ENCODE assay signal across 12 cellular contexts in genomic region chr3:170867552-170867951, GRCh38. TPM values are rescaled to one million over a fixed set of nuclear protein-coding genes. Genes with fewer than 3 reads are reported as not detected.
DNase-seq lines count a peak whose midpoint lies in the region; ATAC-seq and TF ChIP-seq lines count a peak whose summit lies in the region.
"Had no signal": no experiment of that assay in that cellular context is flagged by ENCODE, and none has a peak within 500 bp of the region (broad histone marks: within the 10 kb centered on the region; RNA-seq: fewer than 3 reads in every experiment).

No MANE protein-coding gene starts in this region.

- peaks cover 37% of the 10 kb centered on the region for H3K36me3 ChIP-seq in BLaER1

- H3K4me3 Mint-ChIP-seq in HFFc6 (peak overlapping the region; percentile 99), memory B cell (peak overlapping the region; percentile 56)
- peak overlapping the region; percentile 96 for H3K4me3 Mint-ChIP-seq in activated naive CD8-positive, alpha-beta T cell treated with anti-CD3 and anti-CD28 coated beads, Interleukin-2, amount 50 U/mL, for 24 hours

- H4K20me1 ChIP-seq in BLaER1: peaks cover 42% of the 10 kb centered on the region

- H3K36me3 Mint-ChIP-seq in HFFc6 (ENCODE audit: low read depth) (peaks cover 34% of the 10 kb centered on the region), memory B cell (peaks cover 17% of the 10 kb centered on the region)
- peaks cover 49% of the 10 kb centered on the region for H3K36me3 Mint-ChIP-seq in activated naive CD8-positive, alpha-beta T cell treated with anti-CD3 and anti-CD28 coated beads, Interleukin-2, amount 50 U/mL, for 24 hours (ENCODE audit: low read depth)

- no peak for DNase-seq in HFFc6
- no peak for DNase-seq in activated naive CD8-positive, alpha-beta T cell treated with anti-CD3 and anti-CD28 coated beads, Interleukin-2, amount 50 U/mL, for 24 hours
- no peak for DNase-seq in memory B cell (ENCODE audit: low spot score in 2 of 2)
- no peak for DNase-seq in NCI-H345 (lab: John Stamatoyannopoulos, UW)
- DNase-seq in NCI-H82 treated with DMSO at 0.1 percent for 48 hours (lab: John Stamatoyannopoulos, UW; ENCODE audit: unreplicated experiment): no peak
- DNase-seq in foreskin melanocyte: no peak
- DNase-seq: dermis blood vessel endothelial cell; lower lobe of right lung; stimulated activated CD4-positive, alpha-beta T cell treated with anti-CD3 and anti-CD28 coated beads, Interleukin-1b, Interleukin-23, amount 100 ng/mL, for 48 hours; transverse colon had no signal

- H3K4me1 ChIP-seq in BLaER1: peaks cover 31% of the 10 kb centered on the region

- peak overlapping the region; percentile 92 for H3K4me2 ChIP-seq in BLaER1

- H3K4me3 ChIP-seq in BLaER1: peak overlapping the region; percentile 83
- H3K4me3 ChIP-seq: transverse colon had no signal

- peaks cover 7% of the 10 kb centered on the region for H3K27me3 Mint-ChIP-seq in HFFc6 (ENCODE audit: insufficient read depth)
- no peaks in the 10 kb centered on the region for H3K27me3 Mint-ChIP-seq in activated naive CD8-positive, alpha-beta T cell treated with anti-CD3 and anti-CD28 coated beads, Interleukin-2, amount 50 U/mL, for 24 hours
- no peaks in the 10 kb centered on the region for H3K27me3 Mint-ChIP-seq in memory B cell

- H3K9ac ChIP-seq in BLaER1: peak overlapping the region; percentile 4

- ATAC-seq in activated naive CD8-positive, alpha-beta T cell treated with anti-CD3 and anti-CD28 coated beads, Interleukin-2, amount 50 U/mL, for 24 hours: no peak
- ATAC-seq in memory B cell (ENCODE audit: low read depth) (no peak), GM19351 (IDR thresholded peaks at IDR 0.05; ENCODE audit: unreplicated experiment) (no peak)
- ATAC-seq: lower lobe of right lung had no signal

- H3K9me3 ChIP-seq in BLaER1: no peaks in the 10 kb centered on the region
- H3K9me3 ChIP-seq: lower lobe of right lung, transverse colon had no signal

- H3K27ac ChIP-seq in BLaER1: peak overlapping the region; percentile 63; the same call in 1 of the 2 replicates
- H3K27ac ChIP-seq: lower lobe of right lung had no signal

- H3K4me1 Mint-ChIP-seq in HFFc6 (ENCODE audit: low read depth) (peaks cover 14% of the 10 kb centered on the region), memory B cell (peaks cover 17% of the 10 kb centered on the region)
- H3K4me1 Mint-ChIP-seq in activated naive CD8-positive, alpha-beta T cell treated with anti-CD3 and anti-CD28 coated beads, Interleukin-2, amount 50 U/mL, for 24 hours: peaks cover 28% of the 10 kb centered on the region

- H3K27me3 ChIP-seq in BLaER1: no peaks in the 10 kb centered on the region
- H3K27me3 ChIP-seq: transverse colon had no signal

- H3K27ac Mint-ChIP-seq in HFFc6 (peak overlapping the region; percentile 53), memory B cell (peak overlapping the region; percentile 25)
- peak overlapping the region; percentile 99 for H3K27ac Mint-ChIP-seq in activated naive CD8-positive, alpha-beta T cell treated with anti-CD3 and anti-CD28 coated beads, Interleukin-2, amount 50 U/mL, for 24 hours

- no peak for TF ChIP-seq CTCF in HFFc6 (IDR thresholded peaks at IDR 0.05)

- peaks cover 6% of the 10 kb centered on the region for H3K9me3 Mint-ChIP-seq in HFFc6
- no peaks in the 10 kb centered on the region for H3K9me3 Mint-ChIP-seq in activated naive CD8-positive, alpha-beta T cell treated with anti-CD3 and anti-CD28 coated beads, Interleukin-2, amount 50 U/mL, for 24 hours
- H3K9me3 Mint-ChIP-seq in memory B cell: no peaks in the 10 kb centered on the region

RNA-seq across cellular contexts. Expression of gene RPL22L1, which starts 2.4 kb away (rescaled TPM):
- 100 to 1,000 TPM; 145 to 211 (median 166) TPM for total RNA-seq in HFFc6 (2021; fragmentation: NEBNext Ultra II Directional; extraction: Animal tissue kit (Norgen Biotek cat#: 25700))

RNA-seq across cellular contexts. Expression of gene EIF5A2, which starts 40.9 kb away (rescaled TPM):
- 10 to 100 TPM; 30.5 to 38.1 (median 36.1) TPM for total RNA-seq in HFFc6 (2021; fragmentation: NEBNext Ultra II Directional; extraction: Animal tissue kit (Norgen Biotek cat#: 25700))

Comparison
In these comparisons a context has a peak if more than half of its experiments do, and no peak if none do; other contexts are left out.
1. H3K27ac Mint-ChIP-seq: peak in every context shown above with its lines; median percentile 99 in activated naive CD8-positive, alpha-beta T cell treated with anti-CD3 and anti-CD28 coated beads, Interleukin-2, amount 50 U/mL, for 24 hours; 53 in HFFc6; 25 in memory B cell.